ENCODE assay signal across 9 cellular contexts in genomic region chr1:8873506-8874229, GRCh38. TPM values are rescaled to one million over a fixed set of nuclear protein-coding genes. Genes with fewer than 3 reads are reported as not detected.
DNase-seq lines count a peak whose midpoint lies in the region; ATAC-seq, FAIRE-seq and TF ChIP-seq lines count a peak whose summit lies in the region.
"Had no signal": no experiment of that assay in that cellular context is flagged by ENCODE, and none has a peak within 500 bp of the region (broad histone marks: within the 10 kb centered on the region; RNA-seq: fewer than 3 reads in every experiment).

No MANE protein-coding gene starts in this region.

- peak overlapping the region; percentile 48 for H3K4me2 ChIP-seq in GM12878 (ENCODE audit: control insufficient read depth, insufficient read depth)

- CTCF ChIA-PET in A673 (lab: Charles Lee), result interaction anchor here (0.6 to 1.4 kb wide), 4 partner anchors 11 to 893 kb away, joined by 4 to 8 read pairs (median 6); no protein-coding TSS in a partner anchor
- CTCF ChIA-PET in GM12878 (lab: Yijun Ruan, JAX), result interaction anchor here (0.6 to 2.1 kb wide), 6 partner anchors 9 to 183 kb away, joined by 3 to 14 read pairs (median 3); no protein-coding TSS in a partner anchor

- H3K27ac ChIP-seq in A673 (ENCODE audit: low read depth, low read length, poor library complexity, severe bottlenecking) (peak overlapping the region; percentile 75), GM12878 (ENCODE audit: control insufficient read depth, insufficient read depth) (peak overlapping the region; percentile 53; the same call in 1 of the 2 replicates), spleen (peak overlapping the region; percentile 53 to 100 (median 99))

- H3K4me3 ChIP-seq in A673 (ENCODE audit: low read depth, low read length, poor library complexity, severe bottlenecking), result peak overlapping the region; percentile 25
- peak overlapping the region; percentile 89 for H3K4me3 ChIP-seq in GM12878
- 0 out of 2 replicates have a peak overlapping the region, but pooled peaks have one; percentile 10 for H3K4me3 ChIP-seq in iPS-18c (ENCODE audit: insufficient read depth, low read depth, low read length)
- peak overlapping the region in 1 of 8 donors; percentile 41 for H3K4me3 ChIP-seq in spleen

- RAD21 ChIA-PET in GM12878 (lab: Charles Lee; ENCODE audit: unreplicated experiment), result interaction anchor here (1.0 to 1.2 kb wide), 2 partner anchors 228 to 248 kb away, joined by 3 read pairs; no protein-coding TSS in a partner anchor

- TF ChIP-seq CTCF in A673 (conservative IDR thresholded peaks at IDR 0.05; ENCODE audit: low read depth, low read length) (no peak), GM12878 (IDR thresholded peaks at IDR 0.05 in 2 of 3, conservative IDR thresholded peaks at IDR 0.05 in 1 of 3; ENCODE audit: control insufficient read depth in 2 of 3, extremely low read depth in 1 of 3, insufficient read depth in 1 of 3, low read depth in 3 of 3, low read length in 3 of 3) (no peak), spleen (IDR thresholded peaks at IDR 0.05 in 8 of 11, conservative IDR thresholded peaks at IDR 0.05 in 3 of 11) (no peak)

- POLR2A ChIA-PET in A673 (lab: Charles Lee; ENCODE audit: low non-redundant PET) (interaction anchor here (0.6 to 0.8 kb wide), 3 partner anchors 7 to 1640 kb away, joined by 3 to 13 read pairs (median 3); partner anchors contain the start of gene RERE), GM12878 (lab: Charles Lee) (interaction anchor here (0.7 to 1.7 kb wide), 2 partner anchors 14 to 932 kb away, joined by 5 to 7 read pairs; no protein-coding TSS in a partner anchor)

- SMC1A ChIA-PET in GM12878 (lab: Charles Lee; ENCODE audit: uncharacterized antibody, unreplicated experiment), result interaction anchor here (0.7 to 1.5 kb wide), 6 partner anchors 11 to 87 kb away, joined by 3 to 5 read pairs (median 3); no protein-coding TSS in a partner anchor

- in situ Hi-C loops in GM12878 (cut with MboI), result no loop called here

- peak; percentile 11 for ATAC-seq in GM12878
- no peak for ATAC-seq in HG02623 (IDR thresholded peaks at IDR 0.05; ENCODE audit: unreplicated experiment)

- TF ChIP-seq RAD21 in GM12878 (IDR thresholded peaks at IDR 0.05; ENCODE audit: insufficient read depth, low read depth, low read length), result no peak

- FAIRE-seq in GM12878 (lab: Jason Lieb, UNC), result no peak
- FAIRE-seq: GM18507 had no signal

- peaks cover 47% of the 10 kb centered on the region for H4K20me1 ChIP-seq in GM12878 (ENCODE audit: control insufficient read depth, insufficient read depth)

- peaks cover 41% of the 10 kb centered on the region for H3K4me1 ChIP-seq in A673 (ENCODE audit: insufficient read depth, low read length, poor library complexity, severe bottlenecking)
- peaks cover 17% of the 10 kb centered on the region for H3K4me1 ChIP-seq in GM12878 (ENCODE audit: control insufficient read depth, insufficient read depth, low read length)
- peaks cover 40 to 86% (median 66%) of the 10 kb centered on the region in 6 donors for H3K4me1 ChIP-seq in spleen

- BruUV-seq in A673 (replicated peaks; lab: Mats Ljungman, UMichigan) (TSS peak; percentile 67), GM12878 (replicated peaks; lab: Mats Ljungman, UMichigan) (no TSS peak)

- TF ChIP-seq POLR2A in GM12878 (IDR thresholded peaks at IDR 0.05; ENCODE audit: low read depth, low read length) (no peak), spleen (IDR thresholded peaks at IDR 0.05) (no peak)

- H3K9me3 ChIP-seq in A673 (ENCODE audit: low read depth, low read length, poor library complexity, severe bottlenecking), result no peaks in the 10 kb centered on the region
- H3K9me3 ChIP-seq in GM12878 (replicated peaks; ENCODE audit: control insufficient read depth, insufficient read depth, low read length), result no peaks in the 10 kb centered on the region; the same call in 2 of the 3 replicates
- no peaks in the 10 kb centered on the region for H3K9me3 ChIP-seq in iPS-18c (ENCODE audit: control insufficient read depth, insufficient read depth, low read length)
- H3K9me3 ChIP-seq in spleen, result no peaks in the 10 kb centered on the region

- TF ChIP-seq EP300 in GM12878 (IDR thresholded peaks at IDR 0.05; ENCODE audit: borderline replicate concordance in 1 of 2, control insufficient read depth in 1 of 2, low read depth in 2 of 2, low read length in 2 of 2), result no peak

- H3K27me3 ChIP-seq in A673 (replicated peaks; ENCODE audit: insufficient read depth, low read depth, low read length, poor library complexity) (no peaks in the 10 kb centered on the region), GM12878 (replicated peaks in 1 of 2; ENCODE audit: control insufficient read depth in 2 of 2, insufficient read depth in 2 of 2, low read length in 1 of 2) (no peaks in the 10 kb centered on the region), spleen (replicated peaks in 1 of 7) (no peaks in the 10 kb centered on the region)

- H2AFZ ChIP-seq in GM12878 (ENCODE audit: control insufficient read depth, low read depth, low read length), result no peak overlapping the region

- H3K9ac ChIP-seq in GM12878 (ENCODE audit: control insufficient read depth, insufficient read depth, low read length), result peak overlapping the region; percentile 45

- intact Hi-C loops in A673 (cut with micrococcal nuclease; ENCODE audit: unreplicated experiment), result no loop called here
- intact Hi-C loops in GM12878 (cut with micrococcal nuclease; ENCODE audit: unreplicated experiment), result no loop called here
- intact Hi-C loops in spleen (cut with DNase I; ENCODE audit: low total_unique reads), result no loop called here

- peaks cover 89% of the 10 kb centered on the region for H3K36me3 ChIP-seq in A673 (ENCODE audit: insufficient read depth, low read length, poor library complexity, severe bottlenecking)
- peaks cover 41 to 60% of the 10 kb centered on the region in 2 experiments for H3K36me3 ChIP-seq in GM12878 (ENCODE audit: control insufficient read depth in 2 of 2, insufficient read depth in 2 of 2, low read length in 1 of 2)
- H3K36me3 ChIP-seq in spleen, result peaks cover 0 to 74% (median 66%) of the 10 kb centered on the region in 6 donors

- 39% methylated on average over 5 of the region's 5 CpGs for WGBS in GM12878 (ENCODE audit: insufficient coverage, insufficient replicate concordance, low lambda C conversion rate, missing lambda C conversion rate)
- WGBS in spleen, 5 donors, result 9 to 34% (median 19%) methylated on average over 5 of the region's 5 CpGs

- H3K79me2 ChIP-seq in GM12878 (ENCODE audit: control insufficient read depth, insufficient read depth, low read length), result peaks cover 98% of the 10 kb centered on the region

- DNase-seq in A673 (ENCODE audit: low spot score) (peak; percentile 99), HS-5 (ENCODE audit: low read depth) (peak; percentile 96), UCSD-AML1 (lab: John Stamatoyannopoulos, UW; ENCODE audit: unreplicated experiment) (peak; percentile 81), GM12878 (ENCODE audit: low read depth, low spot score) (no peak), spleen (peak; percentile 91), SK-N-DZ (ENCODE audit: low spot score) (no peak)

RNA-seq across cellular contexts. Expression of gene ENO1, which starts 4.8 kb away (rescaled TPM):
- 2,313 and 2,659 TPM in 2 replicates for total RNA-seq in A673 (2021)
- 1,080 and 1,100 TPM in 2 replicates for total RNA-seq in GM12878 (2013; cell fraction: nucleolus; rRNA removed)
- 2,091 and 2,104 TPM in 2 replicates for total RNA-seq in GM12878 (2014; rRNA removed)
- total RNA-seq in GM12878 (2014; rRNA removed; fragmentation: Illumina TruSeq; extraction: Trizol), result 1,863 and 1,937 TPM in 2 replicates
- 1,850 and 1,883 TPM in 2 replicates for total RNA-seq in GM12878 (2021)
- 1,510 TPM for polyA plus RNA-seq in GM12878 (2011; ENCODE audit: low read depth)
- 3,232 and 3,745 TPM in 2 replicates for polyA plus RNA-seq in GM12878 (2011; rRNA removed)
- polyA plus RNA-seq in GM12878 (2011; cell fraction: cytosol; rRNA removed), result 3,954 and 4,686 TPM in 2 replicates
- 2,823 and 3,284 TPM in 2 replicates for polyA plus RNA-seq in GM12878 (2011; cell fraction: nucleus; rRNA removed)
- polyA plus RNA-seq in GM12878 (2012), result 2,617 and 3,014 TPM in 2 replicates
- 1,358 and 1,983 TPM in 2 replicates for polyA plus RNA-seq in GM12878 (2014; fragmentation: Illumina TruSeq; extraction: Trizol)
- 1,000 to 10,000 TPM; 3,300 to 4,219 TPM for polyA plus RNA-seq in GM12878 (2014; fragmentation: Nextera tagmentation; extraction: Ambion mirVana)
- polyA plus RNA-seq in GM12878 (2014; rRNA removed), result 1,935 and 1,951 TPM in 2 replicates
- 1,000 to 10,000 TPM; 2,558 to 2,669 TPM for polyA plus RNA-seq in GM12878 (2016; fragmentation: Nextera tagmentation; extraction: Ambion mirVana)
- polyA minus RNA-seq in GM12878 (2011; rRNA and poly(A)+ RNA removed), result 3,220 and 5,413 TPM in 2 replicates
- 1,559 and 1,564 TPM in 2 replicates for polyA minus RNA-seq in GM12878 (2011; cell fraction: cytosol; rRNA and poly(A)+ RNA removed)
- 601 and 693 TPM in 2 replicates for polyA minus RNA-seq in GM12878 (2011; cell fraction: nucleus; rRNA and poly(A)+ RNA removed)
- 100 to 1,000 TPM; 289 to 751 (median 408) TPM for total RNA-seq in spleen
- polyA plus RNA-seq in spleen, result 100 to 1,000 TPM; 249 to 376 (median 357) TPM
- polyA plus RNA-seq in SK-N-DZ (2014; cell fraction: cytosol; rRNA removed), result 1,135 and 1,190 TPM in 2 replicates
- polyA plus RNA-seq in SK-N-DZ (2014; cell fraction: nucleus; rRNA removed), result 497 and 567 TPM in 2 replicates

RNA-seq across cellular contexts. Expression of gene RERE, which starts 56.2 kb away (rescaled TPM):
- total RNA-seq in A673 (2021) (188 and 220 TPM in 2 replicates), GM12878 (2014; rRNA removed) (27.6 and 41.7 TPM in 2 replicates), GM12878 (2014; rRNA removed; fragmentation: Illumina TruSeq; extraction: Trizol) (14.6 and 20.3 TPM in 2 replicates), GM12878 (2021) (58.9 and 60.5 TPM in 2 replicates), spleen (100 to 1,000 TPM in 6 of 7 donors, 10 to 100 TPM in 1; 86.8 to 149 (median 130) TPM)
- 221 and 235 TPM in 2 replicates for total RNA-seq in GM12878 (2013; cell fraction: nucleolus; rRNA removed)
- polyA plus RNA-seq in GM12878 (2011; ENCODE audit: low read depth), result 14.5 TPM
- polyA plus RNA-seq in GM12878 (2011; rRNA removed) (7.0 and 8.9 TPM in 2 replicates), GM12878 (2014; fragmentation: Illumina TruSeq; extraction: Trizol) (21.2 and 25.3 TPM in 2 replicates), GM12878 (2014; fragmentation: Nextera tagmentation; extraction: Ambion mirVana) (1 to 10 TPM; 5.2 to 5.9 TPM), GM12878 (2014; rRNA removed) (20.9 and 23.0 TPM in 2 replicates), GM12878 (2016; fragmentation: Nextera tagmentation; extraction: Ambion mirVana) (10 to 100 TPM; 15.8 to 20.2 TPM), spleen (10 to 100 TPM; 10.3 to 28.4 (median 16.2) TPM)
- 6.9 and 8.9 TPM in 2 replicates for polyA plus RNA-seq in GM12878 (2011; cell fraction: cytosol; rRNA removed)
- 35.2 and 62.7 TPM in 2 replicates for polyA plus RNA-seq in GM12878 (2011; cell fraction: nucleus; rRNA removed)
- polyA plus RNA-seq in GM12878 (2012), result 21.5 and 24.0 TPM in 2 replicates
- 76.2 and 90.7 TPM in 2 replicates for polyA minus RNA-seq in GM12878 (2011; rRNA and poly(A)+ RNA removed)
- 35.8 and 43.2 TPM in 2 replicates for polyA minus RNA-seq in GM12878 (2011; cell fraction: cytosol; rRNA and poly(A)+ RNA removed)
- 57.2 and 65.5 TPM in 2 replicates for polyA minus RNA-seq in GM12878 (2011; cell fraction: nucleus; rRNA and poly(A)+ RNA removed)
- polyA plus RNA-seq in SK-N-DZ (2014; cell fraction: cytosol; rRNA removed), result 13.9 and 17.0 TPM in 2 replicates
- polyA plus RNA-seq in SK-N-DZ (2014; cell fraction: nucleus; rRNA removed), result 14.2 and 33.7 TPM in 2 replicates

Comparison
In these comparisons a context has a peak if more than half of its experiments do, and no peak if none do; other contexts are left out.
1. DNase-seq: peak in A673 (single experiment), HS-5 (single experiment), UCSD-AML1 (single experiment) and spleen (single experiment); none in GM12878 (single experiment) and SK-N-DZ (single experiment).
2. Peak in every context shown above with its lines, with median percentiles within 50 percentile points of each other: H3K27ac ChIP-seq.